ENCODE assay signal across 16 cellular contexts in the genomic region with DNA sequence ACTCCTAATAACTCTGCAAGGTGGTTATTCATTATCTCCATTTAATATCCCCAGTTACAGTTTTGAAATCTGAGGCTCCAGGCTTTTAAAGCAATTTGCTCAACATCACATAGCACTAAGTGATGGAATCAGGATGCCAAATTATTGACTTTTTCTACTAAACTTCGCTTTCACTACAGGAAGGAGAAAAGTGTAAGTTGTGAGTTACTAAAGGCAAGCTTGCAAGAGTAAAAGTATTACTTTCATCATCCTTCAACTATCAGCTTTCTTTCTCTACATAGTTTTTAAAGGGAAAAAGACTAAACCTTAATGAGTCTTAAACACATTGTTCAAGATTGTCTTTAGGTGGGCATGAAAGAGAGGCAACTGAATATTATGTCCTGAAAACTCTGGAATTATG. TPM values are rescaled to one million over a fixed set of nuclear protein-coding genes. Genes with fewer than 3 reads are reported as not detected.
DNase-seq lines count a peak whose midpoint lies in the region; ATAC-seq and TF ChIP-seq lines count a peak whose summit lies in the region.
"Had no signal": no experiment of that assay in that cellular context is flagged by ENCODE, and none has a peak within 500 bp of the region (broad histone marks: within the 10 kb centered on the region; RNA-seq: fewer than 3 reads in every experiment).

No MANE protein-coding gene starts in this region.

- DNase-seq in NB4 (ENCODE audit: low read depth) (no peak), fibroblast of lung (ENCODE audit: low read depth in 2 of 2) (no peak), gastrocnemius medialis (no peak), NCI-H1436 (lab: John Stamatoyannopoulos, UW) (no peak), SW480 (ENCODE audit: low spot score) (no peak), NCI-H2196 (lab: John Stamatoyannopoulos, UW; ENCODE audit: unreplicated experiment) (no peak), NCI-H2171 (lab: John Stamatoyannopoulos, UW) (no peak)
- DNase-seq: activated CD8-positive, alpha-beta memory T cell treated with anti-CD3 and anti-CD28 coated beads, Interleukin-2, amount 50 U/mL, for 4 hours; effector CD4-positive, alpha-beta T cell; glutamatergic neuron; pancreas had no signal

- H3K27me3 ChIP-seq in BLaER1 treated with 17β-estradiol and CSF1 and Interleukin-3, amounts not matched to agents 10 nM and 100 nM: no peaks in the 10 kb centered on the region
- H3K27me3 ChIP-seq in fibroblast of lung (ENCODE audit: control insufficient read depth, insufficient read depth, low read length) (no peaks in the 10 kb centered on the region), gastrocnemius medialis (no peaks in the 10 kb centered on the region)
- H3K27me3 ChIP-seq: pancreas had no signal

- TF ChIP-seq POLR2A in NB4 (IDR thresholded peaks at IDR 0.05; ENCODE audit: extremely low read depth, insufficient read length) (no peak), gastrocnemius medialis (IDR thresholded peaks at IDR 0.05) (no peak)

- H3K36me3 ChIP-seq in BLaER1 treated with 17β-estradiol and CSF1 and Interleukin-3, amounts not matched to agents 10 nM and 100 nM: no peaks in the 10 kb centered on the region
- H3K36me3 ChIP-seq in fibroblast of lung (ENCODE audit: control insufficient read depth, insufficient read depth, low read length) (no peaks in the 10 kb centered on the region), gastrocnemius medialis (no peaks in the 10 kb centered on the region)
- H3K36me3 ChIP-seq: pancreas had no signal

- peaks cover 22 to 53% (median 40%) of the 10 kb centered on the region in 10 experiments for H3K4me1 ChIP-seq in BLaER1 treated with 17β-estradiol and CSF1 and Interleukin-3, amounts not matched to agents 10 nM and 100 nM
- H3K4me1 ChIP-seq in fibroblast of lung (ENCODE audit: control insufficient read depth, extremely low read depth, insufficient read depth, low read length) (peaks cover 4% of the 10 kb centered on the region), gastrocnemius medialis (peaks cover 47 to 61% of the 10 kb centered on the region in 2 donors)

- peaks cover 0 to 16% (median 0%) of the 10 kb centered on the region in 11 experiments; a peak in 2 of 22 replicates for H4K20me1 ChIP-seq in BLaER1 treated with 17β-estradiol and CSF1 and Interleukin-3, amounts not matched to agents 10 nM and 100 nM
- H4K20me1 ChIP-seq in fibroblast of lung (ENCODE audit: control insufficient read depth, extremely low read depth, insufficient read depth, low read length): no peaks in the 10 kb centered on the region

- 0 out of 22 replicates have a peak overlapping the region, but pooled peaks of 1 of the 11 experiments have one; percentile 12 for H3K9ac ChIP-seq in BLaER1 treated with 17β-estradiol and CSF1 and Interleukin-3, amounts not matched to agents 10 nM and 100 nM
- H3K9ac ChIP-seq in fibroblast of lung (ENCODE audit: insufficient read depth, low read length): no peak overlapping the region

- no peaks in the 10 kb centered on the region for H3K9me3 ChIP-seq in BLaER1 treated with 17β-estradiol and CSF1 and Interleukin-3, amounts not matched to agents 10 nM and 100 nM (replicated peaks in 1 of 11)
- no peaks in the 10 kb centered on the region for H3K9me3 ChIP-seq in fibroblast of lung (ENCODE audit: control insufficient read depth, insufficient read depth, low read depth, low read length)
- no peaks in the 10 kb centered on the region for H3K9me3 ChIP-seq in gastrocnemius medialis
- H3K9me3 ChIP-seq: pancreas had no signal

- H3K4me2 ChIP-seq in BLaER1 treated with 17β-estradiol and CSF1 and Interleukin-3, amounts not matched to agents 10 nM and 100 nM: peak overlapping the region in 10 of 11 experiments; percentile 88 to 99 (median 96); a peak in 12 of 22 replicates
- H3K4me2 ChIP-seq in fibroblast of lung (ENCODE audit: extremely low read depth, insufficient read depth, low read length): peak overlapping the region; percentile 77

- H3K27ac ChIP-seq in BLaER1 treated with 17β-estradiol and CSF1 and Interleukin-3, amounts not matched to agents 10 nM and 100 nM: no peak overlapping the region
- H3K27ac ChIP-seq in fibroblast of lung (ENCODE audit: insufficient read depth, low read length) (no peak overlapping the region), gastrocnemius medialis (peak overlapping the region; percentile 94 to 99 (median 99))
- H3K27ac ChIP-seq: HL-60, pancreas, SK-N-MC had no signal

- no peak overlapping the region for H2AFZ ChIP-seq in fibroblast of lung (ENCODE audit: low read length)

- peaks cover 29% of the 10 kb centered on the region for H3K79me2 ChIP-seq in fibroblast of lung (ENCODE audit: control insufficient read depth, insufficient read depth, low read length)

- no peak for TF ChIP-seq CTCF in NB4 (IDR thresholded peaks at IDR 0.05; ENCODE audit: low read depth, low read length)
- TF ChIP-seq CTCF in fibroblast of lung (conservative IDR thresholded peaks at IDR 0.05 in 1 of 2, IDR thresholded peaks at IDR 0.05 in 1 of 2; ENCODE audit: low read depth in 1 of 2, low read length in 2 of 2): no peak
- no peak for TF ChIP-seq CTCF in gastrocnemius medialis (IDR thresholded peaks at IDR 0.05 in 4 of 5, conservative IDR thresholded peaks at IDR 0.05 in 1 of 5)

- peak overlapping the region in 2 of 10 experiments; percentile 78 to 97; a peak in 1 of 20 replicates for H3K4me3 ChIP-seq in BLaER1 treated with 17β-estradiol and CSF1 and Interleukin-3, amounts not matched to agents 10 nM and 100 nM
- H3K4me3 ChIP-seq in NB4 (ENCODE audit: low read depth, low read length): peak overlapping the region; percentile 21
- H3K4me3 ChIP-seq in fibroblast of lung (replicated peaks in 1 of 4; ENCODE audit: control extremely low read depth in 1 of 4, insufficient read depth in 1 of 4, low read depth in 3 of 4, low read length in 4 of 4): peak overlapping the region in 2 of 4 experiments; percentile 71 to 93
- peak overlapping the region; percentile 79 to 99 (median 94) for H3K4me3 ChIP-seq in gastrocnemius medialis

- in situ Hi-C loops in gastrocnemius medialis (cut with MboI; ENCODE audit: low sequenced_read_pairs in 4 of 4): no loop called here

- intact Hi-C loops in gastrocnemius medialis (cut with DNase I; ENCODE audit: low total_unique reads): loop anchor here (5.0 kb wide), 1 partner anchor 259 kb away; a partner anchor contains a TSS

- no peak for ATAC-seq in gastrocnemius medialis
- ATAC-seq: left lobe of liver; pancreas; stimulated activated memory B cell treated with anti-CD40 and anti-IgM and Interleukin-4, amounts not matched to agents 10 μg/mL and 1 μg/mL and 100 μg/mL, for 72 hours had no signal

RNA-seq across cellular contexts. Expression of a gene that starts 1.8 kb away (rescaled TPM):
- total RNA-seq in fibroblast of lung (72.4 and 90.7 TPM in 2 replicates), gastrocnemius medialis (100 to 1,000 TPM in 3 of 4 donors, 10 to 100 TPM in 1; 65.8 to 206 (median 136) TPM)
- 41.9 and 62.5 TPM in 2 replicates for polyA plus RNA-seq in fibroblast of lung
- polyA plus RNA-seq in fibroblast of lung (2012): 26.0 and 34.7 TPM in 2 replicates
- polyA minus RNA-seq in fibroblast of lung (ENCODE audit: low replicate concordance): 74.0 and 97.1 TPM in 2 replicates

Comparison
In these comparisons a context has a peak if more than half of its experiments do, and no peak if none do; other contexts are left out.
1. H3K27ac ChIP-seq: peak in gastrocnemius medialis (4 of 4); none in BLaER1 treated with 17β-estradiol and CSF1 and Interleukin-3, amounts not matched to agents 10 nM and 100 nM (0 of 11) and fibroblast of lung (single experiment).